Comparison of ENCODE assay signal across 11 cellular contexts in genomic region chr20:51660741-51661608, GRCh38.
DNase-seq lines count a peak whose midpoint lies in the region; ATAC-seq, FAIRE-seq and TF ChIP-seq lines count a peak whose summit lies in the region.
"Had no signal": no experiment of that assay in that cellular context is flagged by ENCODE, and none has a peak within 500 bp of the region (broad histone marks: within the 10 kb centered on the region; RNA-seq: fewer than 3 reads in every experiment).

No MANE protein-coding gene starts in this region.

- CTCF ChIA-PET in AG04449 (lab: Yijun Ruan, JAX) = interaction anchor here (0.6 to 1.5 kb wide), 4 partner anchors 40 to 425 kb away, joined by 3 to 4 read pairs (median 3); no protein-coding TSS in a partner anchor

- POLR2A ChIA-PET in AG04449 (lab: Yijun Ruan, JAX) = interaction anchor here (0.6 kb wide), 1 partner anchor 287 kb away, joined by 3 read pairs; no protein-coding TSS in a partner anchor

- H3K27ac ChIP-seq in astrocyte (ENCODE audit: low read depth, low read length) = peak overlapping the region; percentile 77
- H3K27ac ChIP-seq: transverse colon had no signal

- H3K9me3 ChIP-seq in astrocyte (ENCODE audit: insufficient read depth, low read depth, low read length) = no peaks in the 10 kb centered on the region
- H3K9me3 ChIP-seq: transverse colon had no signal

- H3K27me3 Mint-ChIP-seq in astrocyte (ENCODE audit: low read depth, unreplicated experiment) = no peaks in the 10 kb centered on the region
- H3K27me3 Mint-ChIP-seq in immature natural killer cell (ENCODE audit: low read depth in 3 of 3) = peaks cover 0 to 8% (median 0%) of the 10 kb centered on the region in 3 donors

- FAIRE-seq in astrocyte (lab: Jason Lieb, UNC) = no peak

- no peaks in the 10 kb centered on the region for H3K79me2 ChIP-seq in astrocyte (ENCODE audit: insufficient read depth, low read length)

- H3K9me3 Mint-ChIP-seq in astrocyte (ENCODE audit: unreplicated experiment) (no peaks in the 10 kb centered on the region), immature natural killer cell (no peaks in the 10 kb centered on the region)

- no peaks in the 10 kb centered on the region for H3K36me3 ChIP-seq in astrocyte (ENCODE audit: insufficient read depth, low read length)

- peaks cover 6% of the 10 kb centered on the region for H3K36me3 Mint-ChIP-seq in astrocyte (ENCODE audit: low read depth, unreplicated experiment)
- H3K36me3 Mint-ChIP-seq in immature natural killer cell = peaks cover 0 to 13% (median 4%) of the 10 kb centered on the region in 3 donors

- H4K20me1 ChIP-seq in astrocyte (ENCODE audit: insufficient read depth, low read length) = no peaks in the 10 kb centered on the region

- H3K4me1 ChIP-seq in astrocyte (ENCODE audit: insufficient read depth, low read length) = peaks cover 19% of the 10 kb centered on the region
- H3K4me1 ChIP-seq: transverse colon had no signal

- H3K27ac Mint-ChIP-seq in astrocyte (ENCODE audit: unreplicated experiment) = no peak overlapping the region
- H3K27ac Mint-ChIP-seq in immature natural killer cell = peak overlapping the region in 3 of 6 donors; percentile 26 to 80 (median 34)

- no peak overlapping the region for H2AFZ ChIP-seq in astrocyte (ENCODE audit: low read depth, low read length)

- no peaks in the 10 kb centered on the region for H3K27me3 ChIP-seq in astrocyte (ENCODE audit: insufficient read depth, low read length)
- H3K27me3 ChIP-seq: transverse colon had no signal

- ATAC-seq in GM19467 (IDR thresholded peaks at IDR 0.05; ENCODE audit: unreplicated experiment) = no peak
- ATAC-seq: left ventricle myocardium superior had no signal

- peak overlapping the region; percentile 59 for H3K4me2 ChIP-seq in astrocyte (ENCODE audit: low read length)

- H3K9ac ChIP-seq in astrocyte (ENCODE audit: low read length) = peak overlapping the region; percentile 32

- no peak for TF ChIP-seq CTCF in AG04449 (IDR thresholded peaks at IDR 0.05; ENCODE audit: insufficient read depth, low read length, missing control alignments)
- TF ChIP-seq CTCF in HFF-Myc (IDR thresholded peaks at IDR 0.05; ENCODE audit: low read depth, low read length, missing control alignments) = no peak
- TF ChIP-seq CTCF in astrocyte (IDR thresholded peaks at IDR 0.05; ENCODE audit: insufficient read depth, low read depth, low read length) = no peak

- H3K4me3 Mint-ChIP-seq in astrocyte (ENCODE audit: unreplicated experiment) (no peak overlapping the region), immature natural killer cell (peak overlapping the region in 3 of 5 donors; percentile 2 to 61 (median 34))

- H3K4me1 Mint-ChIP-seq in astrocyte (ENCODE audit: low read depth, unreplicated experiment) (no peaks in the 10 kb centered on the region), immature natural killer cell (peaks cover 31 to 45% of the 10 kb centered on the region in 2 donors)

- no peak overlapping the region for H3K4me3 ChIP-seq in AG04449 (ENCODE audit: low read depth, low read length)
- H3K4me3 ChIP-seq in HFF-Myc (replicated peaks; ENCODE audit: low read depth, low read length) = no peak overlapping the region
- no peak overlapping the region for H3K4me3 ChIP-seq in astrocyte (ENCODE audit: insufficient read depth, low read depth, low read length)
- H3K4me3 ChIP-seq: transverse colon had no signal

- DNase-seq in AG04449 (ENCODE audit: low read depth, low spot score) (peak; percentile 71), HFF-Myc (ENCODE audit: extremely low read depth, low read depth) (peak; percentile 99), astrocyte (ENCODE audit: low read depth) (peak; percentile 93), immature natural killer cell (no peak), NCI-H2227 treated with DMSO at 0.1 percent for 48 hours (lab: John Stamatoyannopoulos, UW) (no peak), anterior cingulate cortex (lab: John Stamatoyannopoulos, UW) (no peak), T-helper 9 cell (no peak)
- DNase-seq: left ventricle myocardium superior, NCI-H1930, transverse colon had no signal

Comparison
In these comparisons a context has a peak if more than half of its experiments do, and no peak if none do; other contexts are left out.
1. DNase-seq: peak in AG04449 (single experiment), HFF-Myc (single experiment) and astrocyte (single experiment); none in immature natural killer cell (0 of 3), NCI-H2227 treated with DMSO at 0.1 percent for 48 hours (single experiment), anterior cingulate cortex (0 of 58) and T-helper 9 cell (single experiment).